8 cellular contexts compared by ENCODE assay signal in the genomic region with DNA sequence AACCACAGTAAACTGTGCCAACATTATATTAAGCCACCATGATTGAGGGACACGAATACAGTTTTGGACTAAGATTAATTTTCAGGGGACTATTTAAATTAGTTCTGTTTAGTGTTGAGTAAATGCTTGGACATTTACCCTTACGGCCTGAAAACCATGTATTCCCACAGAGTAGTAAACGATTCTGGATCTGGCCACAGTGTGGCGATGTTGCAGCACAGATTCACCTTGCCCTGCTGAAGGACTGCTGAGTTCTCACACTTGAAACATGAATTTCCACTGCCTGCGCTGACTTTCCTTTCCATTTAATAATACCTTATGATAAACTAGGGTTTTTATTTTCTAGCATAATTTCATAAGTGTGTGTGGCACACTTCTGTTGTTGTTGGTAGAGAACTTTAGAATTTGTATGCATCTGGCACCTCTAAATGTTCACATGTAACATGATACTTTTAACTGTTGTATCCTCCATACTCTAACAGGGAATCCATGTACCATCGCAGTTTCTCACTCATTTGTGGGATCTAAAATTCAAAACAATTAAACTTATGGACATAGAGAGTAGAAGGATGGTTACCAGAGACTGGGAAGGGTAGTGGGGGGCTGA. TPM values are rescaled to one million over a fixed set of nuclear protein-coding genes. Genes with fewer than 3 reads are reported as not detected.
A peak's percentile ranks its signal among the peaks of the same experiment; 100 is the strongest.
DNase-seq lines count a peak whose midpoint lies in the region; ATAC-seq and TF ChIP-seq lines count a peak whose summit lies in the region.

No MANE protein-coding gene starts in this region.

- H3K4me1 Mint-ChIP-seq in CD4-positive, CD25-positive, alpha-beta regulatory T cell: no peaks in the 10 kb centered on the region
- peaks cover 1% of the 10 kb centered on the region for H3K4me1 Mint-ChIP-seq in endodermal cell

- H3K9me3 Mint-ChIP-seq in CD4-positive, CD25-positive, alpha-beta regulatory T cell: peaks cover 0 to 2% (median 0%) of the 10 kb centered on the region in 7 donors
- H3K9me3 Mint-ChIP-seq in endodermal cell: no peaks in the 10 kb centered on the region

- H3K4me3 Mint-ChIP-seq in CD4-positive, CD25-positive, alpha-beta regulatory T cell: no peak overlapping the region
- no peak overlapping the region for H3K4me3 Mint-ChIP-seq in endodermal cell

- H3K36me3 Mint-ChIP-seq in CD4-positive, CD25-positive, alpha-beta regulatory T cell: no peaks in the 10 kb centered on the region
- H3K36me3 Mint-ChIP-seq in endodermal cell (ENCODE audit: low read depth): no peaks in the 10 kb centered on the region

- H3K27ac ChIP-seq in CD4-positive, CD25-positive, alpha-beta regulatory T cell (ENCODE audit: insufficient read depth, low read length, poor library complexity, severe bottlenecking): no peak overlapping the region
- H3K27ac ChIP-seq in endodermal cell (ENCODE audit: low read depth, low read length): no peak overlapping the region
- no peak overlapping the region for H3K27ac ChIP-seq in stomach smooth muscle (ENCODE audit: low read length)

- H3K27ac Mint-ChIP-seq in CD4-positive, CD25-positive, alpha-beta regulatory T cell: no peak overlapping the region
- no peak overlapping the region for H3K27ac Mint-ChIP-seq in endodermal cell

- intact Hi-C loops in mucosa of descending colon (cut with DNase I, micrococcal nuclease): loop anchor here in 1 of 2 donors (10.0 kb wide), 2 partner anchors 891 to 1981 kb away; no protein-coding TSS in a partner anchor

- H3K9ac ChIP-seq in endodermal cell (ENCODE audit: extremely low read depth, low read length, poor library complexity, severe bottlenecking) (no peak overlapping the region), stomach smooth muscle (ENCODE audit: low read length in 2 of 2) (peak overlapping the region in 1 of 2 donors; percentile 10)

- no peaks in the 10 kb centered on the region for H3K36me3 ChIP-seq in CD4-positive, CD25-positive, alpha-beta regulatory T cell (ENCODE audit: control insufficient read depth, insufficient read depth, low read length)
- no peaks in the 10 kb centered on the region for H3K36me3 ChIP-seq in endodermal cell (ENCODE audit: control insufficient read depth, insufficient read depth, low read length)
- H3K36me3 ChIP-seq in mucosa of descending colon (ENCODE audit: low read depth): no peaks in the 10 kb centered on the region
- no peaks in the 10 kb centered on the region for H3K36me3 ChIP-seq in stomach smooth muscle (ENCODE audit: control insufficient read depth in 2 of 2, insufficient read depth in 2 of 2, low read length in 2 of 2)

- peak; percentile 53 to 55 for ATAC-seq in CD4-positive, CD25-positive, alpha-beta regulatory T cell (ENCODE audit: low read depth in 2 of 2)
- ATAC-seq in GM19025 (IDR thresholded peaks at IDR 0.05; ENCODE audit: low read depth, unreplicated experiment): peak; percentile 82
- peak; percentile 95 for ATAC-seq in HG03103 (IDR thresholded peaks at IDR 0.05; ENCODE audit: low read depth, unreplicated experiment)
- ATAC-seq in mucosa of descending colon: peak; percentile 82

- H3K4me3 ChIP-seq in CD4-positive, CD25-positive, alpha-beta regulatory T cell (ENCODE audit: low read depth, low read length): no peak overlapping the region
- no peak overlapping the region for H3K4me3 ChIP-seq in endodermal cell (ENCODE audit: low read length)
- H3K4me3 ChIP-seq in mucosa of descending colon: no peak overlapping the region
- H3K4me3 ChIP-seq in stomach smooth muscle (ENCODE audit: low read length in 2 of 2): peak overlapping the region; percentile 44 to 58

- TF ChIP-seq CTCF in endodermal cell (conservative IDR thresholded peaks at IDR 0.05) (peak; percentile 93), mucosa of descending colon (IDR thresholded peaks at IDR 0.05) (peak; percentile 63)

- H3K4me1 ChIP-seq in CD4-positive, CD25-positive, alpha-beta regulatory T cell (ENCODE audit: control insufficient read depth, insufficient read depth, low read length, poor library complexity, severe bottlenecking): no peaks in the 10 kb centered on the region
- H3K4me1 ChIP-seq in endodermal cell (ENCODE audit: control insufficient read depth, insufficient read depth, low read length) (no peaks in the 10 kb centered on the region), mucosa of descending colon (ENCODE audit: low read depth) (no peaks in the 10 kb centered on the region), stomach smooth muscle (ENCODE audit: control insufficient read depth, insufficient read depth, low read length) (peaks cover 2% of the 10 kb centered on the region)

- H3K9me3 ChIP-seq in CD4-positive, CD25-positive, alpha-beta regulatory T cell (ENCODE audit: control insufficient read depth in 2 of 2, low read length in 2 of 2): no peaks in the 10 kb centered on the region
- no peaks in the 10 kb centered on the region for H3K9me3 ChIP-seq in endodermal cell (ENCODE audit: control insufficient read depth, low read length)
- no peaks in the 10 kb centered on the region for H3K9me3 ChIP-seq in mucosa of descending colon
- H3K9me3 ChIP-seq in stomach smooth muscle (ENCODE audit: control insufficient read depth in 2 of 2, low read length in 2 of 2): no peaks in the 10 kb centered on the region

- WGBS in endodermal cell (ENCODE audit: insufficient coverage in 1 of 2, insufficient read length in 1 of 2), 2 experiments: 5 to 30% methylated on average over 3 to 6 of the region's 6 CpGs

- no peaks in the 10 kb centered on the region for H3K27me3 Mint-ChIP-seq in CD4-positive, CD25-positive, alpha-beta regulatory T cell
- peaks cover 3% of the 10 kb centered on the region for H3K27me3 Mint-ChIP-seq in endodermal cell (ENCODE audit: insufficient read depth)

- peak in 1 of 3 donors; percentile 47 for DNase-seq in CD4-positive, CD25-positive, alpha-beta regulatory T cell
- DNase-seq in NCI-H345 treated with DMSO at 0.1 percent for 48 hours (lab: John Stamatoyannopoulos, UW; ENCODE audit: unreplicated experiment) (peak; percentile 13), endodermal cell (peak; percentile 92), mucosa of descending colon (peak in 2 of 3 donors; percentile 69 to 86)
- peak; percentile 45 for DNase-seq in activated CD4-positive, alpha-beta T cell treated with anti-CD3 and anti-CD28 coated beads, Interleukin-2, amount 50 U/mL, for 1 hour

- no peaks in the 10 kb centered on the region for H3K27me3 ChIP-seq in CD4-positive, CD25-positive, alpha-beta regulatory T cell (ENCODE audit: control insufficient read depth, insufficient read depth, low read length)
- H3K27me3 ChIP-seq in endodermal cell (ENCODE audit: control insufficient read depth, insufficient read depth, low read length, poor library complexity, severe bottlenecking) (no peaks in the 10 kb centered on the region), stomach smooth muscle (ENCODE audit: control insufficient read depth in 1 of 2, insufficient read depth in 2 of 2, low read length in 2 of 2) (no peaks in the 10 kb centered on the region)

RNA-seq across cellular contexts. Expression of a gene that starts 53.9 kb away (rescaled TPM):
- total RNA-seq in CD4-positive, CD25-positive, alpha-beta regulatory T cell: 46.9 TPM
- 10 to 100 TPM; 20.0 to 25.4 (median 23.5) TPM for polyA plus RNA-seq in CD4-positive, CD25-positive, alpha-beta regulatory T cell
- total RNA-seq in endodermal cell (10 to 100 TPM; 35.9 to 37.9 TPM), mucosa of descending colon (10 to 100 TPM; 18.3 to 25.4 (median 22.8) TPM)
- polyA plus RNA-seq in endodermal cell (2013, experiment 1 of 2): 34.3 TPM
- polyA plus RNA-seq in endodermal cell (2013, experiment 2 of 2): 29.4 TPM

Comparison
In these comparisons a context has a peak if more than half of its experiments do, and no peak if none do; other contexts are left out.
1. H3K4me3 ChIP-seq: peak in stomach smooth muscle (2 of 2); none in CD4-positive, CD25-positive, alpha-beta regulatory T cell (single experiment), endodermal cell (single experiment) and mucosa of descending colon (single experiment).
2. Peak in every context shown above with its lines, with median percentiles within 50 percentile points of each other: ATAC-seq.